In genomic region chr2:219299372-219299760, GRCh38 we compare ENCODE assay signal across 12 cellular contexts. TPM values are rescaled to one million over a fixed set of nuclear protein-coding genes. Genes with fewer than 3 reads are reported as not detected.
DNase-seq lines count a peak whose midpoint lies in the region; ATAC-seq, FAIRE-seq and TF ChIP-seq lines count a peak whose summit lies in the region.
"Had no signal": no experiment of that assay in that cellular context is flagged by ENCODE, and none has a peak within 500 bp of the region (broad histone marks: within the 10 kb centered on the region; RNA-seq: fewer than 3 reads in every experiment).

No MANE protein-coding gene starts in this region.

- H3K9ac ChIP-seq in MM.1S (ENCODE audit: low read length) (no peak overlapping the region), H1 (replicated peaks in 1 of 4; ENCODE audit: extremely low read depth in 1 of 4, low read depth in 3 of 4, low read length in 3 of 4) (no peak overlapping the region)

- H3K27me3 ChIP-seq in MM.1S (replicated peaks; ENCODE audit: insufficient read depth, low read length) (peaks cover 45% of the 10 kb centered on the region), H1 (replicated peaks in 1 of 4; ENCODE audit: control insufficient read depth in 3 of 4, extremely low read depth in 1 of 4, insufficient read depth in 3 of 4, low read length in 3 of 4) (peaks cover 0 to 28% (median 15%) of the 10 kb centered on the region in 4 experiments; a peak in 6 of 7 replicates)

- no peak overlapping the region for H2BK5ac ChIP-seq in H1 (ENCODE audit: low read depth, low read length)

- H3K9me3 Mint-ChIP-seq in natural killer cell: no peaks in the 10 kb centered on the region
- no peaks in the 10 kb centered on the region for H3K9me3 Mint-ChIP-seq in natural killer cell treated with Interleukin-12 subunit alpha and Interleukin-12 subunit beta and Interleukin-15 and Interleukin-18, amount 100 ng/mL, for 72 hours
- H3K9me3 Mint-ChIP-seq: CD8-positive, alpha-beta T cell had no signal

- POLR2A ChIA-PET in H1 (lab: Charles Lee; ENCODE audit: partially characterized antibody): interaction anchor here (1.0 to 3.7 kb wide), 4 partner anchors 12 to 80 kb away, joined by 3 to 19 read pairs (median 5); partner anchors contain the start of genes ABCB6, GLB1L and STK16

- H4K8ac ChIP-seq in H1 (ENCODE audit: extremely low read depth, insufficient read depth, low read length): 0 out of 2 replicates have a peak overlapping the region, but pooled peaks have one; percentile 4

- H2AFZ ChIP-seq in MM.1S (ENCODE audit: low read length) (no peak overlapping the region), H1 (ENCODE audit: low read length) (no peak overlapping the region)

- WGBS in H1 (ENCODE audit: extremely low coverage in 1 of 2, insufficient coverage in 1 of 2, insufficient read length in 1 of 2, insufficient replicate concordance in 2 of 2, low coverage in 1 of 2, low lambda C conversion rate in 2 of 2, missing lambda C conversion rate in 1 of 2), 2 experiments: 82% methylated on average over 6 of the region's 6 CpGs; no CpG with 5 or more reads in 1 of the 2 experiments

- H3K79me1 ChIP-seq in H1 (ENCODE audit: low read depth, low read length): no peaks in the 10 kb centered on the region; the same call in 1 of the 2 replicates

- DNase-seq in natural killer cell (peak; percentile 15), MM.1S (no peak), H1 (ENCODE audit: low read depth in 1 of 2, low spot score in 2 of 2) (no peak), NCI-H2029 (lab: John Stamatoyannopoulos, UW) (no peak), DMS 273 (lab: John Stamatoyannopoulos, UW; ENCODE audit: unreplicated experiment) (no peak)
- DNase-seq in natural killer cell treated with Interleukin-12 subunit alpha and Interleukin-12 subunit beta and Interleukin-15 and Interleukin-18, amount 100 ng/mL, for 72 hours (ENCODE audit: low spot score): no peak
- DNase-seq: NCI-H1048 had no signal

- no peak overlapping the region for H2BK15ac ChIP-seq in H1 (ENCODE audit: low read length)

- H3K4me1 ChIP-seq in MM.1S (ENCODE audit: low read length) (peaks cover 21% of the 10 kb centered on the region), H1 (replicated peaks in 1 of 4; ENCODE audit: control insufficient read depth in 3 of 4, insufficient read depth in 4 of 4, low read length in 3 of 4) (peaks cover 0 to 4% (median 3%) of the 10 kb centered on the region in 4 experiments; a peak in 4 of 7 replicates)

- no peak overlapping the region for H3K4ac ChIP-seq in H1 (replicated peaks; ENCODE audit: insufficient read length, low read depth, low read length)

- ATAC-seq in natural killer cell (no peak), HG02759 (IDR thresholded peaks at IDR 0.05; ENCODE audit: unreplicated experiment) (no peak)
- no peak for ATAC-seq in natural killer cell treated with Interleukin-12 subunit alpha and Interleukin-12 subunit beta and Interleukin-15 and Interleukin-18, amount 100 ng/mL, for 72 hours

- no peaks in the 10 kb centered on the region for H3K36me3 ChIP-seq in MM.1S (replicated peaks; ENCODE audit: insufficient read depth, low read length)
- no peaks in the 10 kb centered on the region for H3K36me3 ChIP-seq in H1 (ENCODE audit: control insufficient read depth in 2 of 4, insufficient read depth in 4 of 4, low read length in 3 of 4)
- H3K36me3 ChIP-seq: HAP-1 had no signal

- no peak overlapping the region for H4K91ac ChIP-seq in H1 (replicated peaks; ENCODE audit: insufficient read length, low read length)

- TF ChIP-seq EP300 in H1 (IDR thresholded peaks at IDR 0.05; ENCODE audit: borderline replicate concordance in 1 of 2, low read depth in 2 of 2, low read length in 2 of 2): no peak

- CTCF ChIA-PET in H1 (lab: Charles Lee; ENCODE audit: partially characterized antibody): interaction anchor here (0.6 to 13.4 kb wide), 46 partner anchors 7 to 297 kb away, joined by 3 to 118 read pairs (median 4); partner anchors contain the start of genes DNAJB2, GLB1L, PTPRN and SLC23A3

- no peaks in the 10 kb centered on the region for H3K9me3 ChIP-seq in MM.1S (replicated peaks; ENCODE audit: insufficient read depth, low read length)
- no peaks in the 10 kb centered on the region for H3K9me3 ChIP-seq in H1 (ENCODE audit: insufficient read depth in 2 of 2, low read depth in 1 of 2, low read length in 1 of 2)

- H3K4me3 ChIP-seq in MM.1S (ENCODE audit: low read length) (no peak overlapping the region), H1 (ENCODE audit: extremely low read depth in 1 of 4, insufficient read depth in 2 of 4, low read depth in 3 of 4, low read length in 4 of 4) (no peak overlapping the region)
- H3K4me3 ChIP-seq: HAP-1 had no signal

- H3K79me2 ChIP-seq in MM.1S (ENCODE audit: low read length) (no peaks in the 10 kb centered on the region), H1 (ENCODE audit: control insufficient read depth in 1 of 2, insufficient read depth in 2 of 2, low read length in 2 of 2) (no peaks in the 10 kb centered on the region)

- peaks cover 16 to 19% of the 10 kb centered on the region in 2 donors for H3K27me3 Mint-ChIP-seq in natural killer cell (ENCODE audit: low read depth in 2 of 2)
- peaks cover 16 to 19% of the 10 kb centered on the region in 2 donors for H3K27me3 Mint-ChIP-seq in natural killer cell treated with Interleukin-12 subunit alpha and Interleukin-12 subunit beta and Interleukin-15 and Interleukin-18, amount 100 ng/mL, for 72 hours

- H3K9me2 ChIP-seq in MM.1S (replicated peaks; ENCODE audit: insufficient read depth, low read length): no peaks in the 10 kb centered on the region

- H3F3A ChIP-seq in MM.1S (ENCODE audit: insufficient read depth, low read length): peaks cover 10% of the 10 kb centered on the region; the same call in 1 of the 2 replicates

- no peak overlapping the region for H2BK120ac ChIP-seq in H1 (replicated peaks; ENCODE audit: low read depth, low read length)

- peaks cover under 1% of the 10 kb centered on the region; the same call in 1 of the 2 replicates for H3K23me2 ChIP-seq in H1 (ENCODE audit: low read depth, low read length)

- no peak overlapping the region for H4K5ac ChIP-seq in H1 (ENCODE audit: insufficient read length, low read depth, low read length)

- intact Hi-C loops in natural killer cell (cut with micrococcal nuclease): no loop called here

- H3K56ac ChIP-seq in H1 (replicated peaks; ENCODE audit: insufficient read length, low read depth, low read length): no peak overlapping the region

- TF ChIP-seq POLR2A in H1 (IDR thresholded peaks at IDR 0.05; ENCODE audit: control extremely low read depth in 1 of 2, low read depth in 2 of 2, low read length in 2 of 2): no peak

- peak overlapping the region; percentile 6; the same call in 1 of the 2 replicates for H2BK20ac ChIP-seq in H1 (ENCODE audit: low read length)

- TF ChIP-seq CTCF in natural killer cell (IDR thresholded peaks at IDR 0.05): no peak
- TF ChIP-seq CTCF in MM.1S (IDR thresholded peaks at IDR 0.05; ENCODE audit: low read length): no peak
- TF ChIP-seq CTCF in H1 (IDR thresholded peaks at IDR 0.05; ENCODE audit: control extremely low read depth in 1 of 3, insufficient read depth in 1 of 3, low read depth in 1 of 3, low read length in 3 of 3): no peak

- H4K20me1 ChIP-seq in MM.1S (ENCODE audit: insufficient read depth, low read length) (no peaks in the 10 kb centered on the region), H1 (replicated peaks in 1 of 2; ENCODE audit: control insufficient read depth in 1 of 2, insufficient read depth in 2 of 2, low read length in 2 of 2) (no peaks in the 10 kb centered on the region)

- no peak overlapping the region for H3K4me3 Mint-ChIP-seq in natural killer cell
- H3K4me3 Mint-ChIP-seq in natural killer cell treated with Interleukin-12 subunit alpha and Interleukin-12 subunit beta and Interleukin-15 and Interleukin-18, amount 100 ng/mL, for 72 hours: no peak overlapping the region
- H3K4me3 Mint-ChIP-seq: CD8-positive, alpha-beta T cell had no signal

- H3K27ac ChIP-seq in MM.1S (ENCODE audit: low read length): no peak overlapping the region
- H3K27ac ChIP-seq in H1 (ENCODE audit: low read depth, low read length): no peak overlapping the region

- no peaks in the 10 kb centered on the region for H3K36me3 Mint-ChIP-seq in natural killer cell
- no peaks in the 10 kb centered on the region for H3K36me3 Mint-ChIP-seq in natural killer cell treated with Interleukin-12 subunit alpha and Interleukin-12 subunit beta and Interleukin-15 and Interleukin-18, amount 100 ng/mL, for 72 hours
- H3K36me3 Mint-ChIP-seq: CD8-positive, alpha-beta T cell had no signal

- H2AK5ac ChIP-seq in H1 (ENCODE audit: low read depth, low read length): no peak overlapping the region

- no peak overlapping the region for H3K23ac ChIP-seq in H1 (ENCODE audit: insufficient read length)

- no peak for TF ChIP-seq RAD21 in H1 (IDR thresholded peaks at IDR 0.05 in 1 of 2, conservative IDR thresholded peaks at IDR 0.05 in 1 of 2; ENCODE audit: low read depth in 2 of 2, low read length in 2 of 2)

- H3K4me1 Mint-ChIP-seq in natural killer cell: peaks cover 2 to 7% of the 10 kb centered on the region in 2 donors
- peaks cover 2 to 6% of the 10 kb centered on the region in 2 donors for H3K4me1 Mint-ChIP-seq in natural killer cell treated with Interleukin-12 subunit alpha and Interleukin-12 subunit beta and Interleukin-15 and Interleukin-18, amount 100 ng/mL, for 72 hours (ENCODE audit: low read depth in 2 of 2)

- FAIRE-seq in H1 (lab: Jason Lieb, UNC): no peak

- H2BK12ac ChIP-seq in H1 (ENCODE audit: low read depth, low read length): no peak overlapping the region

- no peak overlapping the region for H3K18ac ChIP-seq in H1 (ENCODE audit: extremely low read depth, low read length)

- H3K27ac Mint-ChIP-seq in natural killer cell: no peak overlapping the region
- no peak overlapping the region for H3K27ac Mint-ChIP-seq in natural killer cell treated with Interleukin-12 subunit alpha and Interleukin-12 subunit beta and Interleukin-15 and Interleukin-18, amount 100 ng/mL, for 72 hours
- H3K27ac Mint-ChIP-seq: CD8-positive, alpha-beta T cell had no signal

- peak overlapping the region; percentile 15; the same call in 1 of the 2 replicates for H3K4me2 ChIP-seq in MM.1S (ENCODE audit: low read depth, low read length)
- H3K4me2 ChIP-seq in H1 (ENCODE audit: insufficient read depth in 1 of 2, low read depth in 2 of 2, low read length in 2 of 2): no peak overlapping the region

- no peak overlapping the region for H3K14ac ChIP-seq in H1 (ENCODE audit: insufficient read length)

RNA-seq across cellular contexts. Expression of gene PTPRN, which starts 9.8 kb away (rescaled TPM):
- total RNA-seq in natural killer cell: under 1 TPM in 2 of 3 donors, not detected in 1; 0.23 to 0.35 TPM
- total RNA-seq in natural killer cell treated with Interleukin-12 subunit alpha and Interleukin-12 subunit beta and Interleukin-15 and Interleukin-18, amount 100 ng/mL, for 72 hours: not detected
- 5.2 and 5.4 TPM in 2 replicates for total RNA-seq in H1 (2021; fragmentation: NEBNext Ultra II Directional; extraction: Animal tissue kit (Norgen Biotek cat#: 25700))
- 8.2 and 17.4 TPM in 2 replicates for polyA plus RNA-seq in H1 (2011; rRNA removed)
- polyA plus RNA-seq in H1 (2011; cell fraction: cytosol; rRNA removed): 8.2 TPM
- polyA plus RNA-seq in H1 (2011; cell fraction: nucleus; rRNA removed): 17.7 TPM
- 5.5 to 8.5 TPM (median 7.6 TPM) in 4 replicates for polyA plus RNA-seq in H1 (2012, experiment 1 of 2)
- polyA plus RNA-seq in H1 (2012, experiment 2 of 2): 5.3 TPM
- polyA plus RNA-seq in H1 (2013, experiment 1 of 2): 14.0 TPM
- polyA plus RNA-seq in H1 (2013, experiment 2 of 2): 13.1 TPM
- polyA minus RNA-seq in H1 (2011; rRNA and poly(A)+ RNA removed): 6.9 and 11.9 TPM in 2 replicates
- 7.1 TPM for polyA minus RNA-seq in H1 (2011; cell fraction: cytosol; rRNA and poly(A)+ RNA removed)
- polyA minus RNA-seq in H1 (2011; cell fraction: nucleus; rRNA and poly(A)+ RNA removed): 6.9 TPM

RNA-seq across cellular contexts. Expression of gene DNAJB2, which starts 20.2 kb away (rescaled TPM):
- 100 to 1,000 TPM in 1 of 3 donors, 10 to 100 TPM in 2; 70.3 to 108 (median 98.3) TPM for total RNA-seq in natural killer cell
- total RNA-seq in natural killer cell treated with Interleukin-12 subunit alpha and Interleukin-12 subunit beta and Interleukin-15 and Interleukin-18, amount 100 ng/mL, for 72 hours: 10 to 100 TPM; 43.4 to 47.9 TPM
- total RNA-seq in H1 (2021; fragmentation: NEBNext Ultra II Directional; extraction: Animal tissue kit (Norgen Biotek cat#: 25700)): 26.3 and 33.5 TPM in 2 replicates
- polyA plus RNA-seq in H1 (2011; rRNA removed): 21.0 and 28.6 TPM in 2 replicates
- polyA plus RNA-seq in H1 (2011; cell fraction: cytosol; rRNA removed): 22.5 TPM
- 52.6 TPM for polyA plus RNA-seq in H1 (2011; cell fraction: nucleus; rRNA removed)
- 21.6 to 24.7 TPM (median 23.8 TPM) in 4 replicates for polyA plus RNA-seq in H1 (2012, experiment 1 of 2)
- 15.1 TPM for polyA plus RNA-seq in H1 (2012, experiment 2 of 2)
- polyA plus RNA-seq in H1 (2013, experiment 1 of 2): 21.5 TPM
- polyA plus RNA-seq in H1 (2013, experiment 2 of 2): 20.5 TPM
- 15.1 and 15.9 TPM in 2 replicates for polyA minus RNA-seq in H1 (2011; rRNA and poly(A)+ RNA removed)
- 10.3 TPM for polyA minus RNA-seq in H1 (2011; cell fraction: cytosol; rRNA and poly(A)+ RNA removed)
- polyA minus RNA-seq in H1 (2011; cell fraction: nucleus; rRNA and poly(A)+ RNA removed): 16.1 TPM

RNA-seq across cellular contexts. Expression of gene RESP18, which starts 33.2 kb away (rescaled TPM):
- total RNA-seq in natural killer cell: not detected
- not detected for total RNA-seq in natural killer cell treated with Interleukin-12 subunit alpha and Interleukin-12 subunit beta and Interleukin-15 and Interleukin-18, amount 100 ng/mL, for 72 hours
- not detected in 2 replicates for total RNA-seq in H1 (2021; fragmentation: NEBNext Ultra II Directional; extraction: Animal tissue kit (Norgen Biotek cat#: 25700))
- polyA plus RNA-seq in H1 (2011; rRNA removed): 0.11 TPM in 1 of 2 replicates, not detected in the other
- polyA plus RNA-seq in H1 (2011; cell fraction: cytosol; rRNA removed): 0.10 TPM
- polyA plus RNA-seq in H1 (2011; cell fraction: nucleus; rRNA removed): not detected
- not detected in 4 replicates for polyA plus RNA-seq in H1 (2012, experiment 1 of 2)
- polyA plus RNA-seq in H1 (2012, experiment 2 of 2): not detected
- polyA plus RNA-seq in H1 (2013, experiment 1 of 2): not detected
- polyA plus RNA-seq in H1 (2013, experiment 2 of 2): not detected
- 0.35 TPM in 1 of 2 replicates, not detected in the other for polyA minus RNA-seq in H1 (2011; rRNA and poly(A)+ RNA removed)
- polyA minus RNA-seq in H1 (2011; cell fraction: cytosol; rRNA and poly(A)+ RNA removed): not detected
- polyA minus RNA-seq in H1 (2011; cell fraction: nucleus; rRNA and poly(A)+ RNA removed): not detected
- total RNA-seq: CD8-positive, alpha-beta T cell; Daoy; HT1080 had no signal

RNA-seq across cellular contexts. Expression of gene TUBA4A, which starts 45.6 kb away (rescaled TPM):
- 100 to 1,000 TPM; 145 to 188 (median 146) TPM for total RNA-seq in natural killer cell
- total RNA-seq in natural killer cell treated with Interleukin-12 subunit alpha and Interleukin-12 subunit beta and Interleukin-15 and Interleukin-18, amount 100 ng/mL, for 72 hours: 100 to 1,000 TPM; 159 to 161 TPM
- 59.5 and 67.3 TPM in 2 replicates for total RNA-seq in H1 (2021; fragmentation: NEBNext Ultra II Directional; extraction: Animal tissue kit (Norgen Biotek cat#: 25700))
- polyA plus RNA-seq in H1 (2011; rRNA removed): 172 and 174 TPM in 2 replicates
- polyA plus RNA-seq in H1 (2011; cell fraction: cytosol; rRNA removed): 93.1 TPM
- polyA plus RNA-seq in H1 (2011; cell fraction: nucleus; rRNA removed): 114 TPM
- polyA plus RNA-seq in H1 (2012, experiment 1 of 2): 59.2 to 76.9 TPM (median 63.8 TPM) in 4 replicates
- 64.6 TPM for polyA plus RNA-seq in H1 (2012, experiment 2 of 2)
- polyA plus RNA-seq in H1 (2013, experiment 1 of 2): 87.7 TPM
- polyA plus RNA-seq in H1 (2013, experiment 2 of 2): 77.5 TPM
- polyA minus RNA-seq in H1 (2011; rRNA and poly(A)+ RNA removed): 31.2 and 39.5 TPM in 2 replicates
- polyA minus RNA-seq in H1 (2011; cell fraction: cytosol; rRNA and poly(A)+ RNA removed): 15.0 TPM
- 20.9 TPM for polyA minus RNA-seq in H1 (2011; cell fraction: nucleus; rRNA and poly(A)+ RNA removed)

RNA-seq across cellular contexts. Expression of gene TUBA4B, which starts 46.3 kb away (rescaled TPM):
- not detected for total RNA-seq in natural killer cell
- not detected for total RNA-seq in natural killer cell treated with Interleukin-12 subunit alpha and Interleukin-12 subunit beta and Interleukin-15 and Interleukin-18, amount 100 ng/mL, for 72 hours
- total RNA-seq in H1 (2021; fragmentation: NEBNext Ultra II Directional; extraction: Animal tissue kit (Norgen Biotek cat#: 25700)): 0.24 TPM in 1 of 2 replicates, not detected in the other
- polyA plus RNA-seq in H1 (2011; rRNA removed): 0.08 and 0.25 TPM in 2 replicates
- polyA plus RNA-seq in H1 (2011; cell fraction: cytosol; rRNA removed): 0.10 TPM
- 0.23 TPM for polyA plus RNA-seq in H1 (2011; cell fraction: nucleus; rRNA removed)
- not detected in 4 replicates for polyA plus RNA-seq in H1 (2012, experiment 1 of 2)
- not detected for polyA plus RNA-seq in H1 (2012, experiment 2 of 2)
- polyA plus RNA-seq in H1 (2013, experiment 1 of 2): 0.08 TPM
- polyA plus RNA-seq in H1 (2013, experiment 2 of 2): 0.07 TPM
- 0.13 TPM in 1 of 2 replicates, not detected in the other for polyA minus RNA-seq in H1 (2011; rRNA and poly(A)+ RNA removed)
- polyA minus RNA-seq in H1 (2011; cell fraction: cytosol; rRNA and poly(A)+ RNA removed): not detected
- not detected for polyA minus RNA-seq in H1 (2011; cell fraction: nucleus; rRNA and poly(A)+ RNA removed)
- total RNA-seq: CD8-positive, alpha-beta T cell; Daoy had no signal
